ENCODE assay signal across 8 cellular contexts in genomic region chr3:183385698-183386590, GRCh38. TPM values are rescaled to one million over a fixed set of nuclear protein-coding genes. Genes with fewer than 3 reads are reported as not detected.
DNase-seq lines count a peak whose midpoint lies in the region; ATAC-seq and FAIRE-seq lines count a peak whose summit lies in the region.

No MANE protein-coding gene starts in this region.

- POLR2A ChIA-PET in activated CD4-positive, alpha-beta memory T cell treated with anti-CD3 and anti-CD28 coated beads for 36 hours (lab: Charles Lee), result no interaction called here

- peak; percentile 71 for ATAC-seq in HG03342 (IDR thresholded peaks at IDR 0.05; ENCODE audit: unreplicated experiment)

- no peaks in the 10 kb centered on the region for H3K36me3 Mint-ChIP-seq in activated CD4-positive, alpha-beta memory T cell treated with anti-CD3 and anti-CD28 coated beads for 36 hours

- FAIRE-seq in endometrium (lab: Jason Lieb, UNC), result peak; percentile 73

- no peaks in the 10 kb centered on the region for H3K36me3 ChIP-seq in mesodermal cell (ENCODE audit: control insufficient read depth, insufficient read depth, low read length)

- H3K4me3 Mint-ChIP-seq in activated CD4-positive, alpha-beta memory T cell treated with anti-CD3 and anti-CD28 coated beads for 36 hours, result no peak overlapping the region

- H3K4me3 ChIP-seq in mesodermal cell (ENCODE audit: extremely low read depth, insufficient read depth, low read length, poor library complexity, severe bottlenecking), result no peak overlapping the region

- 59 to 79% methylated on average over 8 of the region's 11 CpGs for WGBS in mesodermal cell (ENCODE audit: insufficient coverage in 2 of 2), 2 experiments

- intact Hi-C loops in activated CD4-positive, alpha-beta memory T cell treated with anti-CD3 and anti-CD28 coated beads for 36 hours (cut with micrococcal nuclease), result loop anchor here (1.0 to 10.0 kb wide), 4 partner anchors 202 to 674 kb away; no protein-coding TSS in a partner anchor

- peak overlapping the region; percentile 88 for H3K27ac ChIP-seq in mesodermal cell (ENCODE audit: low read depth, low read length, severe bottlenecking)

- no peaks in the 10 kb centered on the region for H3K9me3 Mint-ChIP-seq in activated CD4-positive, alpha-beta memory T cell treated with anti-CD3 and anti-CD28 coated beads for 36 hours

- no peaks in the 10 kb centered on the region for H3K27me3 Mint-ChIP-seq in activated CD4-positive, alpha-beta memory T cell treated with anti-CD3 and anti-CD28 coated beads for 36 hours

- peaks cover 6% of the 10 kb centered on the region for H3K4me1 Mint-ChIP-seq in activated CD4-positive, alpha-beta memory T cell treated with anti-CD3 and anti-CD28 coated beads for 36 hours (ENCODE audit: low read depth)

- peak; percentile 15 to 22 for DNase-seq in activated CD8-positive, alpha-beta memory T cell treated with anti-CD3 and anti-CD28 coated beads for 1 hour (ENCODE audit: extremely low read depth in 1 of 2, low read depth in 1 of 2)
- DNase-seq in activated CD8-positive, alpha-beta memory T cell treated with anti-CD3 and anti-CD28 coated beads, Interleukin-2, amount 50 U/mL, for 48 hours, result no peak
- peak; percentile 21 for DNase-seq in NCI-H748 treated with DMSO at 0.1 percent for 48 hours (lab: John Stamatoyannopoulos, UW)
- DNase-seq in activated CD4-positive, alpha-beta memory T cell treated with anti-CD3 and anti-CD28 coated beads for 36 hours, result peak; percentile 61
- peak; percentile 8 to 33 for DNase-seq in stimulated activated CD8-positive, alpha-beta memory T cell treated with anti-CD3 and anti-CD28 coated beads, Interleukin-7, amount 100 ng/mL, for 4 hours (ENCODE audit: low read depth in 2 of 2)

- H3K9me3 ChIP-seq in mesodermal cell (ENCODE audit: control insufficient read depth, low read length), result no peaks in the 10 kb centered on the region

- H3K4me1 ChIP-seq in mesodermal cell (ENCODE audit: control insufficient read depth, insufficient read depth, low read length, poor library complexity, severe bottlenecking), result peaks cover 8% of the 10 kb centered on the region

- no peak overlapping the region for H3K27ac Mint-ChIP-seq in activated CD4-positive, alpha-beta memory T cell treated with anti-CD3 and anti-CD28 coated beads for 36 hours

- CTCF ChIA-PET in activated CD4-positive, alpha-beta memory T cell treated with anti-CD3 and anti-CD28 coated beads for 36 hours (lab: Charles Lee), result interaction anchor here (0.7 to 9.5 kb wide), 19 partner anchors 12 to 672 kb away, joined by 3 to 275 read pairs (median 3); partner anchors contain the start of genes B3GNT5 and MCCC1

RNA-seq across cellular contexts. Expression of gene MCF2L2, which starts 42.5 kb away (rescaled TPM):
- total RNA-seq in activated CD4-positive, alpha-beta memory T cell treated with anti-CD3 and anti-CD28 coated beads for 36 hours, result 1 to 10 TPM; 3.9 to 4.7 TPM
- 6.5 TPM for polyA plus RNA-seq in mesodermal cell (2013, experiment 1 of 2)
- 5.0 TPM for polyA plus RNA-seq in mesodermal cell (2013, experiment 2 of 2)
